8 cellular contexts compared by ENCODE assay signal in the genomic region with DNA sequence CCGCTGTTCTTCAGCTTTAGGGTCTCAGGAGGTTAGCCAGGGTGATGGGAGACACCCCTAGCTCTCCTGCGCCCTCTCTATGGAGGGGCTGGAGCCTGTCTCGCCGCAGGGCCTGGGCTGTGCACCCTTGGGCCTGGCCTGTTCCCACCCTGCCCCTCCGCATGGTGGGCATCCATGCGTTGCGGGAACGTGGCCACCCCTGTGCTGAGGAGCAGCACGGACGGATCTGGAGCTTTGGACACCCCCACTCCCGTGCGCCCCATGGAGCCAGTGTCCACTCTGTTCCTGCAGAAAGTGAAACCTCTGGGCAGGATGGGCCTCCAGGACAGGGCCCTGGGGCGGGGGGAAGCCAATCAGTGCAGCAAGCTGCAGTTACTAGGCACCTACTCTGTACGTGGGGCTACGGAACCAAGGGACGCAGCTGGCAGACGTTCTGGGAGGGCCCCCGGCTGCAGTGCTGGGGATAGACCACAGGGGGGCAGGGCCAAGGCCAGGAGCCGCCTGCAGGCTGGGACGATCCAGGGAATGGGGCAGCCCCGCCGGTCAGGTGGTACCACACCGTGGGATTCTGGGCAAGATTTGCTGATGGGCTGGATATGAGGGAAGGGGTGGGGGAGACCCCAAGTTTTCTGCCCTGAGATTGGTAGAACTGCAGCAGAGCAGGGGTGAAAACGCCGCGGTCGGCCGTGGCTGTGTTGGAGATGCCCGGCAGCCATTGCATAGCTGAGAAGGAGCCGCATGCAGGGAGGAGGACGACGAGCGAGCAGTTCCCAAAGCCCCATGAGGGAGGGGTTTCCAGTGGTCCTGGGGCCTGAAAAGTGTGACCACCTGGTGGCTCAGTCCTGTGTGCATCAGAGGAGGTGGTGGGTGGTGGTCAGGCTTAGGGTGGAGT. TPM values are rescaled to one million over a fixed set of nuclear protein-coding genes. Genes with fewer than 3 reads are reported as not detected.
DNase-seq lines count a peak whose midpoint lies in the region; ATAC-seq and TF ChIP-seq lines count a peak whose summit lies in the region.

No MANE protein-coding gene starts in this region.

- H3K9me3 Mint-ChIP-seq in activated naive CD4-positive, alpha-beta T cell treated with anti-CD3 and anti-CD28 coated beads, Interleukin-2, amount 50 U/mL, for 72 hours: no peaks in the 10 kb centered on the region

- TF ChIP-seq CTCF in cardiac muscle cell (IDR thresholded peaks at IDR 0.05; ENCODE audit: low read depth, low read length) (peak; percentile 85), retinal pigment epithelial cell (conservative IDR thresholded peaks at IDR 0.05; ENCODE audit: low read depth, low read length) (peak; percentile 79)

- no peak overlapping the region for H3K27ac Mint-ChIP-seq in activated naive CD4-positive, alpha-beta T cell treated with anti-CD3 and anti-CD28 coated beads, Interleukin-2, amount 50 U/mL, for 72 hours

- H3K27me3 ChIP-seq in cardiac muscle cell: no peaks in the 10 kb centered on the region

- peak; percentile 52 to 63 for ATAC-seq in activated naive CD4-positive, alpha-beta T cell treated with anti-CD3 and anti-CD28 coated beads, Interleukin-2, amount 50 U/mL, for 72 hours
- no peak for ATAC-seq in GM19328 (IDR thresholded peaks at IDR 0.05; ENCODE audit: unreplicated experiment)

- no peaks in the 10 kb centered on the region for H3K36me3 Mint-ChIP-seq in activated naive CD4-positive, alpha-beta T cell treated with anti-CD3 and anti-CD28 coated beads, Interleukin-2, amount 50 U/mL, for 72 hours

- H3K27ac ChIP-seq in cardiac muscle cell: no peak overlapping the region

- H3K36me3 ChIP-seq in cardiac muscle cell: no peaks in the 10 kb centered on the region

- no peaks in the 10 kb centered on the region for H3K4me1 ChIP-seq in cardiac muscle cell (ENCODE audit: low read depth)

- no peaks in the 10 kb centered on the region for H3K9me3 ChIP-seq in cardiac muscle cell (ENCODE audit: low read depth)

- H3K4me3 ChIP-seq in cardiac muscle cell: no peak overlapping the region
- no peak overlapping the region for H3K4me3 ChIP-seq in retinal pigment epithelial cell (ENCODE audit: low read length)

- DNase-seq in NCI-H1436 (lab: John Stamatoyannopoulos, UW) (peak; percentile 23), NCI-H1436 treated with DMSO at 0.1 percent for 48 hours (lab: John Stamatoyannopoulos, UW) (no peak), NCI-H69 (lab: John Stamatoyannopoulos, UW) (peak; percentile 15), cardiac muscle cell (ENCODE audit: low read depth in 1 of 2, low spot score in 1 of 2) (peak; percentile 45 to 73), retinal pigment epithelial cell (ENCODE audit: low read depth) (no peak), NCI-H187 treated with DMSO at 0.1 percent for 48 hours (lab: John Stamatoyannopoulos, UW) (no peak)
- DNase-seq in activated naive CD4-positive, alpha-beta T cell treated with anti-CD3 and anti-CD28 coated beads, Interleukin-2, amount 50 U/mL, for 72 hours (ENCODE audit: low spot score in 2 of 2): peak in 1 of 2 donors; percentile 43

RNA-seq across cellular contexts. Expression of a gene that starts 43.3 kb away (rescaled TPM):
- under 1 TPM; 0.30 to 0.39 TPM for total RNA-seq in activated naive CD4-positive, alpha-beta T cell treated with anti-CD3 and anti-CD28 coated beads, Interleukin-2, amount 50 U/mL, for 72 hours
- not detected in 2 replicates for total RNA-seq in cardiac muscle cell
- 0.87 and 1.0 TPM in 2 replicates for polyA plus RNA-seq in cardiac muscle cell

RNA-seq across cellular contexts. Expression of a gene that starts 45.7 kb away (rescaled TPM):
- total RNA-seq in activated naive CD4-positive, alpha-beta T cell treated with anti-CD3 and anti-CD28 coated beads, Interleukin-2, amount 50 U/mL, for 72 hours: 10 to 100 TPM; 26.5 to 38.6 TPM
- total RNA-seq in cardiac muscle cell: 21.6 and 24.2 TPM in 2 replicates
- 25.9 and 27.1 TPM in 2 replicates for polyA plus RNA-seq in cardiac muscle cell

RNA-seq across cellular contexts. Expression of a gene that starts 56.7 kb away (rescaled TPM):
- total RNA-seq in activated naive CD4-positive, alpha-beta T cell treated with anti-CD3 and anti-CD28 coated beads, Interleukin-2, amount 50 U/mL, for 72 hours: not detected
- total RNA-seq in cardiac muscle cell: 0.09 TPM in 1 of 2 replicates, not detected in the other
- polyA plus RNA-seq in cardiac muscle cell: 0.56 and 0.71 TPM in 2 replicates

Comparison
In these comparisons a context has a peak if more than half of its experiments do, and no peak if none do; other contexts are left out.
1. DNase-seq: peak in NCI-H1436 (single experiment), NCI-H69 (single experiment) and cardiac muscle cell (2 of 2); none in NCI-H1436 treated with DMSO at 0.1 percent for 48 hours (single experiment), retinal pigment epithelial cell (single experiment) and NCI-H187 treated with DMSO at 0.1 percent for 48 hours (single experiment).